In the genomic region with DNA sequence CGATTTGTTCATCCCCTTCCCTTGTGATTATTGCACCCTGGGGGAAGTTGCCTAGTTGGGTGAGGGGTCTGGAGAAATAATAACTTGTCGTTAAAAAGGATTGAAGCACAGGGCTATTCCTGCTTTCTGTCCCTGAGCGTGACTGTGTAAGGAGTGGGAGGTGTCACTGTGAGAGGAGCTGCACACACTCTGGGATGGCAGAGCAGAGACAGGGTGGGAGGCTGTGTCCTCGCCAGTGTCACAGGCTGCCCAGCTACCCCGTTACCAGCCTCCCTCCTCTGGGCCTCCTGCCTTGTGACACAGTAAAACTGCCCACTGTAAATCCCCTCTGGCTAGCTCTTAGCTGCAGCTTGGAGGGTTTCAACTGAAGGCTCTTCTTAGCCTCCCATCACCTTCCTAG, we compare ENCODE assay signal across 9 cellular contexts.
"Had no signal": no experiment of that assay in that cellular context is flagged by ENCODE, and none has a peak within 500 bp of the region (broad histone marks: within the 10 kb centered on the region; RNA-seq: fewer than 3 reads in every experiment).

No MANE protein-coding gene starts in this region.

- H3K27ac Mint-ChIP-seq: HFFc6, IgD-negative memory B cell had no signal

- H3K4me3 ChIP-seq: GM23248, HAP-1 had no signal

- H3K27ac ChIP-seq: GM23248, HL-60 had no signal

- H3K9ac ChIP-seq: GM23248 had no signal

- H3K27me3 Mint-ChIP-seq: IgD-negative memory B cell had no signal

- H2AFZ ChIP-seq: GM23248 had no signal

- H3K4me3 Mint-ChIP-seq: HFFc6, IgD-negative memory B cell had no signal

- DNase-seq: GM23248, GOT3, H7, HFFc6 had no signal

- H3K9me3 ChIP-seq: HAP-1 had no signal

- ATAC-seq: HCT116, HepG2 had no signal

- H3K36me3 Mint-ChIP-seq: IgD-negative memory B cell had no signal

- H3K36me3 ChIP-seq: HAP-1 had no signal

- H3K4me1 ChIP-seq: HAP-1 had no signal

- H3K4me1 Mint-ChIP-seq: IgD-negative memory B cell had no signal
